ENCODE assay signal across 1 cellular context in the genomic region with DNA sequence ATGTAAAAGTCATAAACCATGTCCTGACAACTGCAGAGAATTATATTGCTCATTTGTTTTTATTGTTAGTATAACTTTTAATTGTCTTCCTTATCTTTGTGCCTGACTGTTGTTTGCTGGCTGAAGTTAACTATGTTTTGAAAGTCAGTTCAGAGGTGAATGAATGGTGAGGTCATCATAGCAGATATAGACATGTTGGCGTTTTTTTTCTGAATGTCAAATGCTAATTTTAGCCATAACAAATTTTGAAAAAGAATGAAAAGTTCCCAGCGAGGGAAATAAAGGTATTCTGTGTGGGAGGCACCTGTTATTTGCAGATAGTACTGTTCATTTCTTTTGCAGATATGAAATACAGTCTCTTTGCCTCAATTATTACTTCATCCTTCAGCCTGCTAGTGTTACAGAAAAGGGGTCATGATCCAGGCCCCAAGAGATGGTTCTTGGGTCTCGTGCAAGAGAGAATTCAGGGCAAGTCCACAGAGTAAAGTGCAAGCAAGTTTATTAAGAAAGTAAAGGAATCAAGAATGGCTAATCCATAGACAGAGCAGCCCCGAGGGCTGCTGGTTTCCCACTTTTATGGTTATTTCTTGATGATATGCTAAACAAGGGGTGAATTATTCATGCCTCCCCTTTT.
A peak's percentile ranks its signal among the peaks of the same experiment; 100 is the strongest.
TF ChIP-seq lines count a peak whose summit lies in the region.

No MANE protein-coding gene starts in this region.

TF ChIP-seq in HEK293, 187 proteins besides CTCF, POLR2A, EP300 and RAD21 (continued from another document):
- TF ChIP-seq, protein P1, sequence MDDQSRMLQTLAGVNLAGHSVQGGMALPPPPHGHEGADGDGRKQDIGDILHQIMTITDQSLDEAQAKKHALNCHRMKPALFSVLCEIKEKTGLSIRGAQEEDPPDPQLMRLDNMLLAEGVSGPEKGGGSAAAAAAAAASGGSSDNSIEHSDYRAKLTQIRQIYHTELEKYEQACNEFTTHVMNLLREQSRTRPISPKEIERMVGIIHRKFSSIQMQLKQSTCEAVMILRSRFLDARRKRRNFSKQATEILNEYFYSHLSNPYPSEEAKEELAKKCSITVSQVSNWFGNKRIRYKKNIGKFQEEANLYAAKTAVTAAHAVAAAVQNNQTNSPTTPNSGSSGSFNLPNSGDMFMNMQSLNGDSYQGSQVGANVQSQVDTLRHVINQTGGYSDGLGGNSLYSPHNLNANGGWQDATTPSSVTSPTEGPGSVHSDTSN (CRISPR knock-in tag; IDR thresholded peaks at IDR 0.05): no peak
- TF ChIP-seq ZNF621 (tag by site-specific recombination; IDR thresholded peaks at IDR 0.05) (0 out of 2 replicates have a peak, but pooled peaks have one; percentile 33), ZSCAN16 (tag by site-specific recombination; IDR thresholded peaks at IDR 0.05) (no peak), ZNF521 (tag by site-specific recombination; IDR thresholded peaks at IDR 0.05) (no peak), ZNF626 (tag by site-specific recombination; IDR thresholded peaks at IDR 0.05) (0 out of 2 replicates have a peak, but pooled peaks have one; percentile 37), ZNF830 (tag by site-specific recombination; IDR thresholded peaks at IDR 0.05; ENCODE audit: low read depth) (no peak), HOXA7 (CRISPR knock-in tag; IDR thresholded peaks at IDR 0.05; ENCODE audit: borderline replicate concordance) (no peak), ZNF184 (tag by site-specific recombination; IDR thresholded peaks at IDR 0.05) (0 out of 2 replicates have a peak, but pooled peaks have one; percentile 18), KLF1 (tag by site-specific recombination; IDR thresholded peaks at IDR 0.05) (no peak), ZNF514 (tag by site-specific recombination; IDR thresholded peaks at IDR 0.05) (no peak), ZNF23 (tag by site-specific recombination; IDR thresholded peaks at IDR 0.05; ENCODE audit: borderline replicate concordance) (no peak), ZNF777 (tag by site-specific recombination; IDR thresholded peaks at IDR 0.05; ENCODE audit: borderline replicate concordance) (no peak), ZBTB21 (tag by site-specific recombination; IDR thresholded peaks at IDR 0.05) (no peak), RBAK (tag by site-specific recombination; IDR thresholded peaks at IDR 0.05) (no peak), ZNF274 (IDR thresholded peaks at IDR 0.05; ENCODE audit: low read length) (no peak), ZNF274 (tag by site-specific recombination; IDR thresholded peaks at IDR 0.05; ENCODE audit: borderline replicate concordance) (no peak)
- TF ChIP-seq, protein P2, sequence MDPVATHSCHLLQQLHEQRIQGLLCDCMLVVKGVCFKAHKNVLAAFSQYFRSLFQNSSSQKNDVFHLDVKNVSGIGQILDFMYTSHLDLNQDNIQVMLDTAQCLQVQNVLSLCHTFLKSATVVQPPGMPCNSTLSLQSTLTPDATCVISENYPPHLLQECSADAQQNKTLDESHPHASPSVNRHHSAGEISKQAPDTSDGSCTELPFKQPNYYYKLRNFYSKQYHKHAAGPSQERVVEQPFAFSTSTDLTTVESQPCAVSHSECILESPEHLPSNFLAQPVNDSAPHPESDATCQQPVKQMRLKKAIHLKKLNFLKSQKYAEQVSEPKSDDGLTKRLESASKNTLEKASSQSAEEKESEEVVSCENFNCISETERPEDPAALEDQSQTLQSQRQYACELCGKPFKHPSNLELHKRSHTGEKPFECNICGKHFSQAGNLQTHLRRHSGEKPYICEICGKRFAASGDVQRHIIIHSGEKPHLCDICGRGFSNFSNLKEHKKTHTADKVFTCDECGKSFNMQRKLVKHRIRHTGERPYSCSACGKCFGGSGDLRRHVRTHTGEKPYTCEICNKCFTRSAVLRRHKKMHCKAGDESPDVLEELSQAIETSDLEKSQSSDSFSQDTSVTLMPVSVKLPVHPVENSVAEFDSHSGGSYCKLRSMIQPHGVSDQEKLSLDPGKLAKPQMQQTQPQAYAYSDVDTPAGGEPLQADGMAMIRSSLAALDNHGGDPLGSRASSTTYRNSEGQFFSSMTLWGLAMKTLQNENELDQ (tag by site-specific recombination; IDR thresholded peaks at IDR 0.05; ENCODE audit: low read depth): no peak
